ENCODE assay signal across 8 cellular contexts in the genomic region with DNA sequence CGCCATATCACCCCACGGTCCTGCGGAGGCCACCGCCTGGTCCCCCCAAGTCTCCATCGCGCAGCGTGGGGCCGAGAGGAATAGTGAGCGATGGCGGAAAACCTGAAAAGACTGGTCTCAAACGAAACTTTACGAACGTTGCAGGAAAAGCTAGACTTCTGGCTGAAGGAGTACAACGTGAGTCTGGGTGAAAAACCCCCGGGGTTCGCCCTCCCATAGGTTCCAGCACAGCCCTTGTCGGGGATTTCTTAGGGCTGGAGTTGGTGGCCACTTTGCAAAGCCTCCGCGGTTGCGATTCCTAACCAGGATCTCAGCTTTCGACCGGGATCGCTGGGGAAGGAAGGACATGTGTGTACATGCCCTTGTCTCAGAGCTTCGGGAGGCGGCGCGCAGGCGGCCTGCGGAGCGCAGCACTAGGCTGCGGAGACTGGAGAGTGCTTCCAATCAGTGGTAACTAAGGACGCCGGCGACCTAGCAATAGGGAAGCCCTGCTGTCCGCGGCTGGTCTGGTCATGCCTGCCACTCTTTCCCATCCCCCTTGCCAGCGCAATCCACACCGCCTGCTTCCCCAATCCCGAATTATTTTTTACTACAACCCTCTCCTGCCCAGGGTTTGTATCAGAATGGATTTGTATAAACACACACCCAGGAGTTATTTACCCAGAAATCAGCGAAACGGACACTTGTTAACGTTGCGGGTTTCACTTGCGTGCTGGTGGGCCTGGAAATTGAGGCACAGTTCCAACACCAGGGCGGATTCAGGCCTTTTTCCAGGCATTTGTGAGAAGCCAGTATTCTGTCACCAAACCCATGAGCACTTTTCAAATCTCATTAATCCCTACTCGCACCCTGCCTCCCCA. TPM values are rescaled to one million over a fixed set of nuclear protein-coding genes. Genes with fewer than 3 reads are reported as not detected.
DNase-seq lines count a peak whose midpoint lies in the region; ATAC-seq and TF ChIP-seq lines count a peak whose summit lies in the region.

No MANE protein-coding gene starts in this region.

- no peak overlapping the region for H3K9ac ChIP-seq in SK-N-SH

- CTCF ChIA-PET in SK-N-SH (lab: Yijun Ruan, JAX): interaction anchor here (1.2 kb wide), 1 partner anchor 15 kb away, joined by 3 read pairs; no protein-coding TSS in a partner anchor

- WGBS in SK-N-SH (ENCODE audit: low lambda C conversion rate): 58% methylated on average over 37 of the region's 46 CpGs
- WGBS in mesodermal cell (ENCODE audit: insufficient coverage in 2 of 2), 2 experiments: 6 to 9% methylated on average over 37 of the region's 46 CpGs
- WGBS in upper lobe of left lung, 2 donors: 6 to 14% methylated on average over 27 to 46 of the region's 46 CpGs

- DNase-seq in DMS 273 (lab: John Stamatoyannopoulos, UW; ENCODE audit: unreplicated experiment) (peak; percentile 92), SK-N-SH (peak; percentile 75), epithelial cell of esophagus (ENCODE audit: low read depth) (peak; percentile 98), upper lobe of left lung (peak; percentile 86 to 91), HUDEP-2 (lab: John Stamatoyannopoulos, UW; ENCODE audit: unreplicated experiment in 76 of 76) (no peak)

- TF ChIP-seq POLR2A in upper lobe of left lung (IDR thresholded peaks at IDR 0.05): no peak

- no peaks in the 10 kb centered on the region for H3K9me2 ChIP-seq in SK-N-SH

- ATAC-seq in GM19043 (IDR thresholded peaks at IDR 0.05; ENCODE audit: low read depth, unreplicated experiment): peak; percentile 46
- peak; percentile 61 for ATAC-seq in HG03439 (IDR thresholded peaks at IDR 0.05; ENCODE audit: unreplicated experiment)
- ATAC-seq in upper lobe of left lung (ENCODE audit: low FRiP score in 2 of 2): peak; percentile 84 to 96

- H3K4me2 ChIP-seq in SK-N-SH: peak overlapping the region; percentile 19; the same call in 1 of the 2 replicates

- H3K79me2 ChIP-seq in SK-N-SH (ENCODE audit: insufficient read depth): no peaks in the 10 kb centered on the region

- H3K27ac ChIP-seq in SK-N-SH (ENCODE audit: low read depth in 2 of 2, low read length in 1 of 2) (peak overlapping the region in 1 of 2 experiments; percentile 50; a peak in 2 of 4 replicates), mesodermal cell (ENCODE audit: low read depth, low read length, severe bottlenecking) (peak overlapping the region; percentile 79), upper lobe of left lung (peak overlapping the region in 3 of 4 donors; percentile 17 to 57 (median 49))

- no peaks in the 10 kb centered on the region; the same call in 1 of the 2 replicates for H3K27me3 ChIP-seq in SK-N-SH (ENCODE audit: insufficient read depth)
- H3K27me3 ChIP-seq in upper lobe of left lung: peaks cover 0 to 9% (median 5%) of the 10 kb centered on the region in 4 donors

- no peak overlapping the region for H2AFZ ChIP-seq in SK-N-SH (ENCODE audit: low read depth)

- POLR2A ChIA-PET in SK-N-SH (lab: Yijun Ruan, JAX): interaction anchor here (0.7 kb wide), 1 partner anchor 14 kb away, joined by 6 read pairs; a partner anchor contains a TSS

- H3K4me1 ChIP-seq in SK-N-SH (ENCODE audit: control insufficient read depth in 1 of 2, insufficient read depth in 2 of 2, low read depth in 1 of 2, low read length in 1 of 2) (no peaks in the 10 kb centered on the region; a peak in 1 of 4 replicates), mesodermal cell (ENCODE audit: control insufficient read depth, insufficient read depth, low read length, poor library complexity, severe bottlenecking) (peaks cover 9% of the 10 kb centered on the region), upper lobe of left lung (peaks cover 8 to 23% (median 16%) of the 10 kb centered on the region in 4 donors)

- H3K9me3 ChIP-seq in SK-N-SH: no peaks in the 10 kb centered on the region
- H3K9me3 ChIP-seq in mesodermal cell (ENCODE audit: control insufficient read depth, low read length): no peaks in the 10 kb centered on the region
- no peaks in the 10 kb centered on the region for H3K9me3 ChIP-seq in upper lobe of left lung

- TF ChIP-seq CTCF in SK-N-SH (IDR thresholded peaks at IDR 0.05): no peak
- TF ChIP-seq CTCF in epithelial cell of esophagus (IDR thresholded peaks at IDR 0.05; ENCODE audit: insufficient read depth, low read depth, low read length, missing control alignments): no peak
- no peak for TF ChIP-seq CTCF in upper lobe of left lung (IDR thresholded peaks at IDR 0.05)

- no peaks in the 10 kb centered on the region for H4K20me1 ChIP-seq in SK-N-SH (ENCODE audit: insufficient read depth)

- H3F3A ChIP-seq in SK-N-SH (replicated peaks; ENCODE audit: insufficient read depth): no peaks in the 10 kb centered on the region

- TF ChIP-seq EP300 in SK-N-SH (IDR thresholded peaks at IDR 0.05; ENCODE audit: borderline replicate concordance in 1 of 2, low read depth in 1 of 2, low read length in 1 of 2) (0 out of 4 replicates have a peak, but pooled peaks of 1 of the 2 experiments have one; percentile 17), upper lobe of left lung (IDR thresholded peaks at IDR 0.05) (no peak)

- H3K36me3 ChIP-seq in SK-N-SH (replicated peaks in 1 of 2; ENCODE audit: control insufficient read depth in 1 of 2, insufficient read depth in 2 of 2, low read length in 1 of 2): no peaks in the 10 kb centered on the region
- H3K36me3 ChIP-seq in mesodermal cell (ENCODE audit: control insufficient read depth, insufficient read depth, low read length): no peaks in the 10 kb centered on the region
- no peaks in the 10 kb centered on the region for H3K36me3 ChIP-seq in upper lobe of left lung

- peak overlapping the region; percentile 23 to 42; a peak in 3 of 4 replicates for H3K4me3 ChIP-seq in SK-N-SH (ENCODE audit: low read depth in 2 of 2, low read length in 1 of 2)
- peak overlapping the region; percentile 93 for H3K4me3 ChIP-seq in epithelial cell of esophagus (ENCODE audit: low read length)
- peak overlapping the region; percentile 66 for H3K4me3 ChIP-seq in mesodermal cell (ENCODE audit: extremely low read depth, insufficient read depth, low read length, poor library complexity, severe bottlenecking)
- H3K4me3 ChIP-seq in upper lobe of left lung: peak overlapping the region in 3 of 4 donors; percentile 57 to 61 (median 57)

- TF ChIP-seq RAD21 in SK-N-SH (IDR thresholded peaks at IDR 0.05; ENCODE audit: low read length): no peak

TF ChIP-seq in SK-N-SH, 30 proteins besides CTCF, POLR2A, EP300 and RAD21 (continues in another document):
- TF ChIP-seq GABPA (IDR thresholded peaks at IDR 0.05; ENCODE audit: low read depth): no peak
- TF ChIP-seq RXRA (IDR thresholded peaks at IDR 0.05; ENCODE audit: borderline replicate concordance, low read depth): no peak
- TF ChIP-seq, protein P1, sequence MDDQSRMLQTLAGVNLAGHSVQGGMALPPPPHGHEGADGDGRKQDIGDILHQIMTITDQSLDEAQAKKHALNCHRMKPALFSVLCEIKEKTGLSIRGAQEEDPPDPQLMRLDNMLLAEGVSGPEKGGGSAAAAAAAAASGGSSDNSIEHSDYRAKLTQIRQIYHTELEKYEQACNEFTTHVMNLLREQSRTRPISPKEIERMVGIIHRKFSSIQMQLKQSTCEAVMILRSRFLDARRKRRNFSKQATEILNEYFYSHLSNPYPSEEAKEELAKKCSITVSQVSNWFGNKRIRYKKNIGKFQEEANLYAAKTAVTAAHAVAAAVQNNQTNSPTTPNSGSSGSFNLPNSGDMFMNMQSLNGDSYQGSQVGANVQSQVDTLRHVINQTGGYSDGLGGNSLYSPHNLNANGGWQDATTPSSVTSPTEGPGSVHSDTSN (IDR thresholded peaks at IDR 0.05): no peak
- no peak for TF ChIP-seq CHD2 (IDR thresholded peaks at IDR 0.05; ENCODE audit: low read length, partially characterized antibody)
- TF ChIP-seq FOSL2 (IDR thresholded peaks at IDR 0.05; ENCODE audit: borderline replicate concordance, low read depth): no peak
- peak; percentile 70; the same call in 1 of the 2 replicates for TF ChIP-seq MXI1 (IDR thresholded peaks at IDR 0.05; ENCODE audit: low read depth, low read length)
- no peak for TF ChIP-seq YY1 (IDR thresholded peaks at IDR 0.05; ENCODE audit: low read depth)
- peak; percentile 23; the same call in 1 of the 2 replicates for TF ChIP-seq NRF1 (IDR thresholded peaks at IDR 0.05; ENCODE audit: low read depth, low read length)
- no peak for TF ChIP-seq EZH2phosphoT487 (IDR thresholded peaks at IDR 0.05; ENCODE audit: borderline replicate concordance, low read depth)
- no peak for TF ChIP-seq ELF1 (IDR thresholded peaks at IDR 0.05)

RNA-seq across cellular contexts. Expression of a gene that starts 0.7 kb away (rescaled TPM):
- polyA plus RNA-seq in SK-N-SH (2012; rRNA removed): 0.84 and 1.2 TPM in 2 replicates
- polyA plus RNA-seq in SK-N-SH (2012; cell fraction: cytosol; rRNA removed): 0.91 and 1.0 TPM in 2 replicates
- 1.4 TPM in 2 replicates for polyA plus RNA-seq in SK-N-SH (2012; cell fraction: nucleus; rRNA removed)
- 7.9 TPM for polyA plus RNA-seq in mesodermal cell (2013, experiment 1 of 2)
- 9.1 TPM for polyA plus RNA-seq in mesodermal cell (2013, experiment 2 of 2)
- 10 to 100 TPM in 5 of 6 donors, 1 to 10 TPM in 1; 8.1 to 55.2 (median 15.1) TPM for total RNA-seq in upper lobe of left lung

RNA-seq across cellular contexts. Expression of a gene that starts 13.7 kb away (rescaled TPM):
- 25.1 and 33.4 TPM in 2 replicates for polyA plus RNA-seq in SK-N-SH (2012; rRNA removed)
- 38.6 and 41.0 TPM in 2 replicates for polyA plus RNA-seq in SK-N-SH (2012; cell fraction: cytosol; rRNA removed)
- polyA plus RNA-seq in SK-N-SH (2012; cell fraction: nucleus; rRNA removed): 6.7 and 13.0 TPM in 2 replicates
- 36.2 TPM for polyA plus RNA-seq in mesodermal cell (2013, experiment 1 of 2)
- polyA plus RNA-seq in mesodermal cell (2013, experiment 2 of 2): 37.6 TPM
- total RNA-seq in upper lobe of left lung: 10 to 100 TPM in 4 of 6 donors, 1 to 10 TPM in 2; 6.2 to 30.3 (median 15.4) TPM

RNA-seq across cellular contexts. Expression of a gene that starts 31.7 kb away (rescaled TPM):
- polyA plus RNA-seq in SK-N-SH (2012; rRNA removed): 0.07 and 0.08 TPM in 2 replicates
- polyA plus RNA-seq in SK-N-SH (2012; cell fraction: cytosol; rRNA removed): 0.03 TPM in 2 replicates
- polyA plus RNA-seq in SK-N-SH (2012; cell fraction: nucleus; rRNA removed): 0.45 and 0.52 TPM in 2 replicates
- 0.44 TPM for polyA plus RNA-seq in mesodermal cell (2013, experiment 1 of 2)
- 0.30 TPM for polyA plus RNA-seq in mesodermal cell (2013, experiment 2 of 2)
- total RNA-seq in upper lobe of left lung: under 1 TPM in 4 of 6 donors, not detected in 2; 0.06 to 0.79 (median 0.29) TPM

Comparison
In these comparisons a context has a peak if more than half of its experiments do, and no peak if none do; other contexts are left out.
1. DNase-seq: peak in DMS 273 (single experiment), SK-N-SH (single experiment), epithelial cell of esophagus (single experiment) and upper lobe of left lung (2 of 2); none in HUDEP-2 (0 of 76).
2. H3K4me3 ChIP-seq: peak in every context shown above with its lines; median percentile 93 in epithelial cell of esophagus; 66 in mesodermal cell; 57 in upper lobe of left lung; 32 in SK-N-SH.
3. Peak in every context shown above with its lines, with median percentiles within 50 percentile points of each other: ATAC-seq.